In genomic region chr19:39415111-39416046, GRCh38 we compare ENCODE assay signal across 1 cellular context.
TF ChIP-seq lines count a peak whose summit lies in the region.

No MANE protein-coding gene starts in this region.

TF ChIP-seq in IMR-90, 13 proteins besides CTCF, POLR2A, EP300 and RAD21:
- TF ChIP-seq MAZ (IDR thresholded peaks at IDR 0.05; ENCODE audit: borderline replicate concordance, low read depth, low read length) (peak; percentile 44; the same call in 1 of the 2 replicates), FOS (IDR thresholded peaks at IDR 0.05; ENCODE audit: low read depth, low read length) (no peak)
